12 cellular contexts compared by ENCODE assay signal in the genomic region with DNA sequence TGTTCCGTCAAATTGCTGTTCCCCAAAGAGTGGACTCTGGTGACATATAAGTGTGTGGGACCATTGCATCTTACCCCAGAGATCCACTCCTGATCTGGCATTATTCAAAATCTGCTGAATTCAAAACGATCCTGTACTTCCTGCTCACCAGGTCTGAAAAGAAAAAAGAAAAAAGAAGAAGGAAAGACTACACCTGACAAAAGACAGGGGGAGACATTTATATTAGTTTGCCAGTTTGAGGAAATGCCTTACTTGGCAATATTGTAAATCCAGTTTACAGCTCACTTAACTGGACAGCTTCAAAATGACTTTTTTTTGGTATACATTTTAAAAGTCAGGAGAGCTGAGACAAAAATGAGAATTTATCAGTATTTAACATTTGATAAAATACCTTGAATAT. TPM values are rescaled to one million over a fixed set of nuclear protein-coding genes. Genes with fewer than 3 reads are reported as not detected.
DNase-seq lines count a peak whose midpoint lies in the region; ATAC-seq, FAIRE-seq and TF ChIP-seq lines count a peak whose summit lies in the region.
"Had no signal": no experiment of that assay in that cellular context is flagged by ENCODE, and none has a peak within 500 bp of the region (broad histone marks: within the 10 kb centered on the region; RNA-seq: fewer than 3 reads in every experiment).

No MANE protein-coding gene starts in this region.

- H3K4me2 ChIP-seq in H9 (ENCODE audit: insufficient read depth, insufficient read length, low read length) = no peak overlapping the region

- H2BK5ac ChIP-seq in H9 (ENCODE audit: insufficient read length, low read length) = no peak overlapping the region

- no peaks in the 10 kb centered on the region for H3K36me3 ChIP-seq in right lobe of liver
- H3K36me3 ChIP-seq: SJSA1 had no signal

- no peak for TF ChIP-seq POLR2A in right lobe of liver (IDR thresholded peaks at IDR 0.05)

- H3K27ac ChIP-seq in H9 (ENCODE audit: insufficient read length, low read depth, low read length) (no peak overlapping the region), right lobe of liver (no peak overlapping the region), substantia nigra (ENCODE audit: low read depth, low read length, poor library complexity, severe bottlenecking) (no peak overlapping the region)
- H3K27ac ChIP-seq: SJSA1 had no signal

- no peaks in the 10 kb centered on the region for H3K27me3 ChIP-seq in H9 (ENCODE audit: insufficient read depth, low read length)
- H3K27me3 ChIP-seq in right lobe of liver = no peaks in the 10 kb centered on the region
- H3K27me3 ChIP-seq: SJSA1 had no signal

- H4K5ac ChIP-seq in H9 (ENCODE audit: insufficient read length, low read depth, low read length) = no peak overlapping the region

- H3K27me3 Mint-ChIP-seq in H9 (ENCODE audit: low read depth) = no peaks in the 10 kb centered on the region

- in situ Hi-C loops in Caki2 (cut with HindIII; ENCODE audit: low pct_unique_long_range_greater_than_20kb, low sequenced_read_pairs) = no loop called here

- no peaks in the 10 kb centered on the region for H3K36me3 Mint-ChIP-seq in H9 (ENCODE audit: insufficient read depth in 1 of 3, low read depth in 3 of 3)
- H3K36me3 Mint-ChIP-seq: naive thymus-derived CD4-positive, alpha-beta T cell had no signal

- H3K4me1 ChIP-seq in H9 (ENCODE audit: insufficient read depth, low read length) = no peaks in the 10 kb centered on the region; the same call in 1 of the 2 replicates
- H3K4me1 ChIP-seq in right lobe of liver = no peaks in the 10 kb centered on the region
- H3K4me1 ChIP-seq: SJSA1 had no signal

- no peak overlapping the region for H2BK12ac ChIP-seq in H9 (ENCODE audit: insufficient read length, low read depth, low read length)

- H3K4me1 Mint-ChIP-seq in H9 = peaks cover 14 to 27% of the 10 kb centered on the region in 2 experiments

- no peak overlapping the region for H2BK15ac ChIP-seq in H9 (ENCODE audit: low read depth, low read length)

- H3K56ac ChIP-seq in H9 (ENCODE audit: insufficient read length, low read depth, low read length) = no peak overlapping the region

- no peaks in the 10 kb centered on the region for H3K9me3 ChIP-seq in H9 (ENCODE audit: control insufficient read depth, low read depth, low read length)
- no peaks in the 10 kb centered on the region for H3K9me3 ChIP-seq in right lobe of liver
- H3K9me3 ChIP-seq: SJSA1 had no signal

- H3T11ph ChIP-seq in H9 (ENCODE audit: low read length) = no peak overlapping the region

- no peak overlapping the region for H2BK20ac ChIP-seq in H9 (ENCODE audit: low read depth, low read length, poor library complexity, severe bottlenecking)

- H3K27ac Mint-ChIP-seq in H9 = no peak overlapping the region

- H3K18ac ChIP-seq in H9 (ENCODE audit: insufficient read length, low read depth, low read length) = no peak overlapping the region

- no peak overlapping the region for H2BK120ac ChIP-seq in H9 (ENCODE audit: low read depth, low read length, poor library complexity, severe bottlenecking)

- H3K79me1 ChIP-seq in H9 (ENCODE audit: insufficient read depth, low read depth, low read length, poor library complexity, severe bottlenecking) = no peaks in the 10 kb centered on the region

- H3K4me3 ChIP-seq in right lobe of liver = no peak overlapping the region
- H3K4me3 ChIP-seq: SJSA1 had no signal

- no peak overlapping the region for H2AK5ac ChIP-seq in H9 (ENCODE audit: insufficient read length, low read length)

- H3K4me3 Mint-ChIP-seq in H9 = no peak overlapping the region
- H3K4me3 Mint-ChIP-seq: naive thymus-derived CD4-positive, alpha-beta T cell had no signal

- H3K9ac ChIP-seq in H9 (ENCODE audit: extremely low read depth, insufficient read length, low read length) = no peak overlapping the region

- no peak overlapping the region for H3K14ac ChIP-seq in H9 (ENCODE audit: insufficient read depth, low read length)

- H4K20me1 ChIP-seq in H9 (ENCODE audit: control insufficient read depth, insufficient read depth, insufficient read length) = no peaks in the 10 kb centered on the region

- WGBS in H9 (ENCODE audit: extremely low coverage, insufficient read length, low lambda C conversion rate) = no CpG with 5 or more reads among the region's 2 CpGs
- 46% methylated on average over 2 of the region's 2 CpGs for WGBS in right lobe of liver (ENCODE audit: insufficient coverage, low coverage, low lambda C conversion rate, missing lambda C conversion rate)

- H3K23me2 ChIP-seq in H9 (ENCODE audit: insufficient read length, low read depth, low read length, poor library complexity, severe bottlenecking) = no peaks in the 10 kb centered on the region

- H4K8ac ChIP-seq in H9 (replicated peaks; ENCODE audit: insufficient read length, low read depth, low read length) = no peak overlapping the region

- ATAC-seq in right lobe of liver (peak in 1 of 4 donors; percentile 19), HG02798 (IDR thresholded peaks at IDR 0.05; ENCODE audit: poor library complexity, unreplicated experiment) (no peak)
- ATAC-seq: naive thymus-derived CD4-positive, alpha-beta T cell had no signal

- peak; percentile 58 for TF ChIP-seq CTCF in H9 (conservative IDR thresholded peaks at IDR 0.05)
- peak in 3 of 4 donors; percentile 9 to 19 (median 14) for TF ChIP-seq CTCF in right lobe of liver (IDR thresholded peaks at IDR 0.05)
- TF ChIP-seq CTCF in D721Med (IDR thresholded peaks at IDR 0.05; ENCODE audit: insufficient read depth, missing control alignments) = no peak

- H2AFZ ChIP-seq in H9 (ENCODE audit: low read length) = no peak overlapping the region

- no peak for FAIRE-seq in D721Med (lab: Jason Lieb, UNC)

- H3K79me2 ChIP-seq in H9 (ENCODE audit: insufficient read depth, low read length) = no peaks in the 10 kb centered on the region

- no peak overlapping the region for H4K91ac ChIP-seq in H9 (ENCODE audit: insufficient read length, low read depth, low read length)

- no peaks in the 10 kb centered on the region for H3K9me3 Mint-ChIP-seq in H9
- H3K9me3 Mint-ChIP-seq: naive thymus-derived CD4-positive, alpha-beta T cell had no signal

- intact Hi-C loops in right lobe of liver (cut with DNase I) = no loop called here

- no peak overlapping the region for H3K4ac ChIP-seq in H9 (ENCODE audit: low read depth, low read length)

- peak; percentile 27 for DNase-seq in Caki2 (ENCODE audit: low read depth)
- no peak for DNase-seq in H9
- peak; percentile 27 for DNase-seq in SW480 (ENCODE audit: low spot score)
- DNase-seq in right lobe of liver = no peak
- DNase-seq in NCI-H1417 (lab: John Stamatoyannopoulos, UW) = no peak
- no peak for DNase-seq in D721Med (ENCODE audit: insufficient read length, low spot score)
- DNase-seq in substantia nigra (lab: John Stamatoyannopoulos, UW) = no peak
- DNase-seq: activated CD8-positive, alpha-beta memory T cell treated with anti-CD3 and anti-CD28 coated beads, Interleukin-2, amount 50 U/mL, for 48 hours; NCI-H1436 treated with DMSO at 0.1 percent for 48 hours had no signal

- no peak overlapping the region for H3K23ac ChIP-seq in H9 (ENCODE audit: insufficient read length, low read depth, low read length)

RNA-seq across cellular contexts. Expression of gene GRHPR, which starts 15.0 kb away (rescaled TPM):
- 32.3 and 54.8 TPM in 2 replicates for total RNA-seq in Caki2 (2014; rRNA removed; shearing (Covaris generic); ENCODE audit: low replicate concordance)
- total RNA-seq in H9 (2021) (97.2 and 97.9 TPM in 2 replicates), right lobe of liver (100 to 1,000 TPM; 159 to 424 (median 359) TPM)

RNA-seq across cellular contexts. Expression of gene ZBTB5, which starts 57.8 kb away (rescaled TPM):
- total RNA-seq in Caki2 (2014; rRNA removed; shearing (Covaris generic); ENCODE audit: low replicate concordance) = 5.0 and 8.9 TPM in 2 replicates
- total RNA-seq in H9 (2021) = 9.1 and 9.9 TPM in 2 replicates
- total RNA-seq in right lobe of liver = 1 to 10 TPM; 4.3 to 6.6 (median 5.5) TPM

Comparison
In these comparisons a context has a peak if more than half of its experiments do, and no peak if none do; other contexts are left out.
1. DNase-seq: peak in Caki2 (single experiment) and SW480 (single experiment); none in H9 (single experiment), right lobe of liver (0 of 3), NCI-H1417 (0 of 3), D721Med (single experiment) and substantia nigra (0 of 49).